ENCODE assay signal across 30 cellular contexts in genomic region chr1:53717025-53717804, GRCh38. TPM values are rescaled to one million over a fixed set of nuclear protein-coding genes. Genes with fewer than 3 reads are reported as not detected.
"Had no signal": no experiment of that assay in that cellular context is flagged by ENCODE, and none has a peak within 500 bp of the region (broad histone marks: within the 10 kb centered on the region; RNA-seq: fewer than 3 reads in every experiment).

No MANE protein-coding gene starts in this region.

- H3K4me3 Mint-ChIP-seq: mesothelial cell of epicardium; naive B cell; natural killer cell; nephron progenitor cell; neural progenitor cell; stimulated activated naive B cell treated with anti-CD40 and anti-IgM and Interleukin-4, amounts not matched to agents 10 μg/mL and 1 μg/mL and 100 μg/mL, for 72 hours; stimulated activated naive CD8-positive, alpha-beta T cell treated with anti-CD3 and anti-CD28 coated beads, Interleukin-15, Interleukin-2, amounts not matched to agents 100 ng/mL and 50 ng/mL, for 24 hours; type B pancreatic cell had no signal

- H3K36me3 ChIP-seq: left ventricle myocardium inferior, neural progenitor cell, neutrophil, ovary, right atrium auricular region, tibial nerve, uterus had no signal

- H3K9ac ChIP-seq: neural progenitor cell had no signal

- H3K4me3 ChIP-seq: hepatocyte, left ventricle myocardium inferior, lung, neural progenitor cell, ovary, right atrium auricular region, skin epidermis, tibial nerve, uterus had no signal

- H3K4me1 Mint-ChIP-seq: mesothelial cell of epicardium; natural killer cell; nephron progenitor cell; neural progenitor cell; stimulated activated naive B cell treated with anti-CD40 and anti-IgM and Interleukin-4, amounts not matched to agents 10 μg/mL and 1 μg/mL and 100 μg/mL, for 72 hours had no signal

- H3K9me3 Mint-ChIP-seq: naive B cell; natural killer cell; nephron progenitor cell; neural progenitor cell; stimulated activated naive CD8-positive, alpha-beta T cell treated with anti-CD3 and anti-CD28 coated beads, Interleukin-15, Interleukin-2, amounts not matched to agents 100 ng/mL and 50 ng/mL, for 24 hours; type B pancreatic cell had no signal

- H3K27ac Mint-ChIP-seq: mesothelial cell of epicardium; natural killer cell; nephron progenitor cell; neural progenitor cell; progenitor cell of endocrine pancreas; stimulated activated naive B cell treated with anti-CD40 and anti-IgM and Interleukin-4, amounts not matched to agents 10 μg/mL and 1 μg/mL and 100 μg/mL, for 72 hours; stimulated activated naive CD8-positive, alpha-beta T cell treated with anti-CD3 and anti-CD28 coated beads, Interleukin-15, Interleukin-2, amounts not matched to agents 100 ng/mL and 50 ng/mL, for 24 hours; type B pancreatic cell had no signal

- H2AFZ ChIP-seq: hepatocyte, neural progenitor cell had no signal

- H3K4me2 ChIP-seq: hepatocyte, neural progenitor cell had no signal

- H3K27ac ChIP-seq: hepatocyte, left ventricle myocardium inferior, neural progenitor cell, neutrophil, ovary, right atrium auricular region, skin epidermis, tibial nerve, uterus had no signal

- H3K27me3 ChIP-seq: hepatocyte, neural progenitor cell, neutrophil, ovary, right atrium auricular region, uterus had no signal

- H3K27me3 Mint-ChIP-seq: stimulated activated naive CD8-positive, alpha-beta T cell treated with anti-CD3 and anti-CD28 coated beads, Interleukin-15, Interleukin-2, amounts not matched to agents 100 ng/mL and 50 ng/mL, for 24 hours had no signal

- H3K36me3 Mint-ChIP-seq: mesothelial cell of epicardium; naive B cell; natural killer cell; neural progenitor cell; stimulated activated naive B cell treated with anti-CD40 and anti-IgM and Interleukin-4, amounts not matched to agents 10 μg/mL and 1 μg/mL and 100 μg/mL, for 72 hours; type B pancreatic cell had no signal

- H3K79me2 ChIP-seq: hepatocyte had no signal

- ATAC-seq: natural killer cell; sciatic nerve; stimulated activated naive B cell treated with anti-CD40 and anti-IgM and Interleukin-4, amounts not matched to agents 10 μg/mL and 1 μg/mL and 100 μg/mL, for 72 hours had no signal

- H3K4me1 ChIP-seq: left ventricle myocardium inferior, neural progenitor cell, right atrium auricular region, tibial nerve, uterus had no signal

- DNase-seq: islet precursor cell; left ventricle myocardium inferior; mesendoderm; naive B cell; natural killer cell; nephron progenitor cell; occipital lobe; ovary; stimulated activated CD4-positive, alpha-beta T cell treated with anti-CD3 and anti-CD28 coated beads, Interleukin-12 subunit alpha, Interleukin-12 subunit beta, amount 100 ng/mL, for 4 hours; stimulated activated CD4-positive, alpha-beta T cell treated with anti-CD3 and anti-CD28 coated beads, Interleukin-15, amount 100 ng/mL, for 24 hours; stimulated activated CD4-positive, alpha-beta T cell treated with anti-CD3 and anti-CD28 coated beads, Interleukin-2, amount 100 ng/mL, for 24 hours; stimulated activated CD4-positive, alpha-beta T cell treated with anti-CD3 and anti-CD28 coated beads, Interleukin-4, amount 100 ng/mL, for 1 hour; stimulated activated naive B cell treated with anti-CD40 and anti-IgM and Interleukin-4, amounts not matched to agents 10 μg/mL and 1 μg/mL and 100 μg/mL, for 72 hours; substantia nigra; uterus had no signal

- H3K9me3 ChIP-seq: left ventricle myocardium inferior, neutrophil, ovary, right atrium auricular region, tibial nerve, uterus had no signal

RNA-seq across cellular contexts. Expression of gene GLIS1, which starts 21.7 kb away (rescaled TPM):
- total RNA-seq: mononuclear cell, natural killer cell, occipital lobe, progenitor cell of endocrine pancreas, pulmonary artery endothelial cell, temporal lobe had no signal
